In genomic region chr3:87227104-87227834, GRCh38 we compare ENCODE assay signal across 1 cellular context.
TF ChIP-seq lines count a peak whose summit lies in the region.

CHMP2B (plus strand) TSS chr3:87227309; CDS start chr3:87227523, 214 bp downstream.

TF ChIP-seq in K562, 482 proteins besides CTCF, POLR2A, EP300 and RAD21 (continued from another document and continues in another):
- TF ChIP-seq CLOCK (CRISPR knock-in tag; IDR thresholded peaks at IDR 0.05; ENCODE audit: borderline replicate concordance) (no peak), RBM14 (IDR thresholded peaks at IDR 0.05; ENCODE audit: borderline replicate concordance, insufficient read depth, low read depth, low read length) (no peak), POLR2G (IDR thresholded peaks at IDR 0.05; ENCODE audit: low read depth, low read length) (peak; percentile 87), FOXA3 (CRISPR knock-in tag; conservative IDR thresholded peaks at IDR 0.05 in 1 of 2, IDR thresholded peaks at IDR 0.05 in 1 of 2) (no peak), MEF2D (tag; conservative IDR thresholded peaks at IDR 0.05; ENCODE audit: low read depth) (no peak), PURB (CRISPR knock-in tag; IDR thresholded peaks at IDR 0.05; ENCODE audit: low read depth) (no peak), SRSF1 (IDR thresholded peaks at IDR 0.05; ENCODE audit: low read depth, low read length) (no peak), SUPT5H (IDR thresholded peaks at IDR 0.05) (peak; percentile 69; the same call in 1 of the 2 replicates), NKRF (IDR thresholded peaks at IDR 0.05; ENCODE audit: borderline replicate concordance) (0 out of 2 replicates have a peak, but pooled peaks have one; percentile 48), PBX2 (CRISPR knock-in tag; IDR thresholded peaks at IDR 0.05; ENCODE audit: low read depth) (no peak), PBX2 (tag; conservative IDR thresholded peaks at IDR 0.05; ENCODE audit: low read depth) (0 out of 2 replicates have a peak, but pooled peaks have one; percentile 4), CUX1 (CRISPR knock-in tag; IDR thresholded peaks at IDR 0.05) (no peak), ATF7 (IDR thresholded peaks at IDR 0.05) (peak; percentile 37; the same call in 1 of the 2 replicates), NFE2L1 (tag; IDR thresholded peaks at IDR 0.05; ENCODE audit: borderline replicate concordance, low read depth) (no peak), RBM22 (IDR thresholded peaks at IDR 0.05; ENCODE audit: low read depth, low read length, poor library complexity, severe bottlenecking) (no peak), RBBP5 (IDR thresholded peaks at IDR 0.05; ENCODE audit: borderline replicate concordance, insufficient read depth, low read length, poor library complexity, severe bottlenecking) (peak; percentile 74), PKNOX1 (IDR thresholded peaks at IDR 0.05) (peak; percentile 57; the same call in 1 of the 2 replicates), HMG20A (CRISPR knock-in tag; conservative IDR thresholded peaks at IDR 0.05) (no peak), USF2 (CRISPR knock-in tag; IDR thresholded peaks at IDR 0.05) (peak; percentile 16; the same call in 1 of the 2 replicates), GMEB1 (CRISPR knock-in tag; IDR thresholded peaks at IDR 0.05) (peak; percentile 41; the same call in 1 of the 2 replicates), TFAP4 (CRISPR knock-in tag; IDR thresholded peaks at IDR 0.05; ENCODE audit: borderline replicate concordance) (peak; percentile 41; the same call in 1 of the 2 replicates), PHTF2 (CRISPR knock-in tag; IDR thresholded peaks at IDR 0.05) (no peak), GTF2F1 (IDR thresholded peaks at IDR 0.05; ENCODE audit: low read depth, low read length) (no peak), SPI1 (IDR thresholded peaks at IDR 0.05; ENCODE audit: borderline replicate concordance, low read depth, low read length) (peak; percentile 41; the same call in 1 of the 2 replicates), ZNF143 (CRISPR knock-in tag; IDR thresholded peaks at IDR 0.05) (no peak), LEF1 (IDR thresholded peaks at IDR 0.05) (no peak), SIX5 (IDR thresholded peaks at IDR 0.05; ENCODE audit: borderline replicate concordance in 1 of 2, insufficient read depth in 1 of 2, low read depth in 1 of 2, low read length in 2 of 2) (0 out of 4 replicates have a peak, but pooled peaks of 1 of the 2 experiments have one; percentile 5), ZNF696 (CRISPR knock-in tag; conservative IDR thresholded peaks at IDR 0.05) (no peak), ZBTB2 (IDR thresholded peaks at IDR 0.05) (peak; percentile 79), PHB2 (IDR thresholded peaks at IDR 0.05; ENCODE audit: low read depth) (no peak), USF1 (CRISPR knock-in tag; IDR thresholded peaks at IDR 0.05) (peak; percentile 25; the same call in 1 of the 2 replicates), CBFA2T3 (IDR thresholded peaks at IDR 0.05) (no peak), NRF1 (conservative IDR thresholded peaks at IDR 0.05 in 1 of 2, IDR thresholded peaks at IDR 0.05 in 1 of 2) (peak; percentile 94 to 95), MEF2A (IDR thresholded peaks at IDR 0.05; ENCODE audit: control insufficient read depth, low read depth, low read length) (no peak), KHSRP (IDR thresholded peaks at IDR 0.05) (no peak), MITF (IDR thresholded peaks at IDR 0.05) (0 out of 2 replicates have a peak, but pooled peaks have one; percentile 33)
